28 cellular contexts compared by ENCODE assay signal in genomic region chr11:103543456-103543855, GRCh38.
"Had no signal": no experiment of that assay in that cellular context is flagged by ENCODE, and none has a peak within 500 bp of the region (broad histone marks: within the 10 kb centered on the region; RNA-seq: fewer than 3 reads in every experiment).

No MANE protein-coding gene starts in this region.

- H3K4me2 ChIP-seq: neural progenitor cell, smooth muscle cell had no signal

- H3K27ac ChIP-seq: neural progenitor cell, ovary, parathyroid adenoma, psoas muscle, right lobe of liver, sigmoid colon, skin epidermis, spleen, suprapubic skin, testis, tibial artery, transverse colon, upper lobe of right lung, uterus had no signal

- H3K79me2 ChIP-seq: parathyroid adenoma had no signal

- H2AFZ ChIP-seq: neural progenitor cell, parathyroid adenoma had no signal

- H3K4me1 ChIP-seq: neural progenitor cell, parathyroid adenoma, psoas muscle, right lobe of liver, sigmoid colon, spleen, suprapubic skin, testis, tibial artery, transverse colon, upper lobe of right lung, uterus had no signal

- H3K9me3 ChIP-seq: ovary, psoas muscle, right lobe of liver, testis, transverse colon, upper lobe of right lung, uterus had no signal

- H3K27me3 ChIP-seq: neural progenitor cell, ovary, right lobe of liver, sigmoid colon, spleen, suprapubic skin, testis, tibial artery, transverse colon, upper lobe of right lung, uterus had no signal

- DNase-seq: natural killer cell; occipital lobe; ovary; psoas muscle; right cardiac atrium; right lobe of liver; sigmoid colon; spleen; stimulated activated CD4-positive, alpha-beta T cell treated with anti-CD3 and anti-CD28 coated beads, Interleukin-12 subunit alpha, Interleukin-12 subunit beta, amount 100 ng/mL, for 4 hours; stimulated activated CD4-positive, alpha-beta T cell treated with anti-CD3 and anti-CD28 coated beads, Interleukin-1b, Interleukin-23, amount 100 ng/mL, for 48 hours; stimulated activated CD4-positive, alpha-beta T cell treated with anti-CD3 and anti-CD28 coated beads, Interleukin-4, amount 100 ng/mL, for 1 hour; stimulated activated CD4-positive, alpha-beta T cell treated with anti-CD3 and anti-CD28 coated beads, Interleukin-4, amount 100 ng/mL, for 4 hours; stimulated activated CD8-positive, alpha-beta memory T cell treated with anti-CD3 and anti-CD28 coated beads, Interleukin-4, amount 100 ng/mL, for 48 hours; stimulated activated naive CD4-positive, alpha-beta T cell; stimulated activated naive CD8-positive, alpha-beta T cell treated with anti-CD3 and anti-CD28 coated beads, Interleukin-15, amount 100 ng/mL, for 72 hours; stimulated activated naive CD8-positive, alpha-beta T cell treated with anti-CD3 and anti-CD28 coated beads, Interleukin-15, Interleukin-2, amounts not matched to agents 100 U/mL and 50 U/mL, for 24 hours; substantia nigra; testis; tibial artery; transverse colon; upper lobe of right lung; uterus had no signal

- H3K9ac ChIP-seq: neural progenitor cell, parathyroid adenoma had no signal

- ATAC-seq: natural killer cell; psoas muscle; right cardiac atrium; right lobe of liver; stimulated activated memory B cell treated with anti-CD40 and anti-IgM and Interleukin-4, amounts not matched to agents 10 μg/mL and 1 μg/mL and 100 μg/mL, for 72 hours; stimulated activated naive CD8-positive, alpha-beta T cell treated with anti-CD3 and anti-CD28 coated beads, Interleukin-15, Interleukin-2, amounts not matched to agents 100 U/mL and 50 U/mL, for 24 hours; upper lobe of right lung had no signal

- H3K4me3 ChIP-seq: neural progenitor cell, ovary, psoas muscle, right lobe of liver, sigmoid colon, skin epidermis, smooth muscle cell, spleen, suprapubic skin, testis, tibial artery, transverse colon, upper lobe of right lung, uterus had no signal

- H3K36me3 ChIP-seq: neural progenitor cell, ovary, right lobe of liver, sigmoid colon, spleen, suprapubic skin, tibial artery, transverse colon, upper lobe of right lung, uterus had no signal
